24 cellular contexts compared by ENCODE assay signal in the genomic region with DNA sequence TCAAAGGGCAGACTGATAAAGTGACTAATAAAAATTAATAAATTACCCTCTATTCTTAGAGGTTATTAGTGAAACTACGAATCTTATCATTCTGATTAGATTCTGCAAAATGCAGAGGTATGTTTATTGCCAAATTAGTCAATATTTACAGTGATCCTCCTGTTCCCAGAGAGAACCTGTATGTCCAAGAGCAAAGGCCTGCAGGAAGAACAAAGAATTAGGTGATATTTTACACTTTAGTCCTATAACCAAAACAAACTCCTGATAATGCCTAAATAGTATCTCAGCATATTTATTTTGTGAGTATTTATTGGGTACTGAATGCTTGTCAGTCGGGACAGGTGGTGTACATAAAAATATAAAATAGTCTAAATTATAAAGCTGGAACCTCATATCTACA. TPM values are rescaled to one million over a fixed set of nuclear protein-coding genes. Genes with fewer than 3 reads are reported as not detected.
DNase-seq lines count a peak whose midpoint lies in the region; ATAC-seq, FAIRE-seq and TF ChIP-seq lines count a peak whose summit lies in the region.
"Had no signal": no experiment of that assay in that cellular context is flagged by ENCODE, and none has a peak within 500 bp of the region (broad histone marks: within the 10 kb centered on the region; RNA-seq: fewer than 3 reads in every experiment).

No MANE protein-coding gene starts in this region.

- no peaks in the 10 kb centered on the region for H3K9me3 ChIP-seq in right lobe of liver
- no peaks in the 10 kb centered on the region for H3K9me3 ChIP-seq in HepG2 (ENCODE audit: low read length)
- no peaks in the 10 kb centered on the region for H3K9me3 ChIP-seq in esophagus squamous epithelium
- H3K9me3 ChIP-seq: BE2C, BLaER1 had no signal

- no peak for TF ChIP-seq EP300 in HepG2 (IDR thresholded peaks at IDR 0.05; ENCODE audit: low read depth in 2 of 2, low read length in 2 of 2)
- no peak for TF ChIP-seq EP300 in HepG2 (CRISPR knock-in tag; IDR thresholded peaks at IDR 0.05; ENCODE audit: borderline replicate concordance)

- no peak for FAIRE-seq in HepG2 (lab: Jason Lieb, UNC)
- FAIRE-seq: A204.1, GM12878, GM12892, GM18507 had no signal

- H3K79me2 ChIP-seq in HepG2 (ENCODE audit: insufficient read depth, low read length): no peaks in the 10 kb centered on the region

- CTCF ChIA-PET in HepG2 (lab: Yijun Ruan, JAX; ENCODE audit: low intra/inter-chr PET ratio, low total read pairs): no interaction called here

- no peak overlapping the region for H3K27ac ChIP-seq in right lobe of liver
- H3K27ac ChIP-seq in HepG2 (ENCODE audit: extremely low read length, insufficient read depth, low read length): no peak overlapping the region
- peak overlapping the region; percentile 71 for H3K27ac ChIP-seq in VCaP
- H3K27ac ChIP-seq in esophagus squamous epithelium: no peak overlapping the region
- H3K27ac ChIP-seq: BLaER1 had no signal

- in situ Hi-C loops in HepG2 (cut with HindIII; ENCODE audit: extremely low pct_ligation_motif_present, low pct_unique_long_range_greater_than_20kb): no loop called here

- TF ChIP-seq CTCF in right lobe of liver (IDR thresholded peaks at IDR 0.05) (no peak), HepG2 (CRISPR knock-in tag; IDR thresholded peaks at IDR 0.05) (no peak), VCaP (conservative IDR thresholded peaks at IDR 0.05) (no peak), esophagus squamous epithelium (IDR thresholded peaks at IDR 0.05) (no peak)

- no peak overlapping the region for H3K9ac ChIP-seq in HepG2 (ENCODE audit: insufficient read depth, low read depth, low read length)
- H3K9ac ChIP-seq: BLaER1 had no signal

- H3K4me3 ChIP-seq in right lobe of liver (no peak overlapping the region), HepG2 (replicated peaks in 1 of 3; ENCODE audit: insufficient read depth in 1 of 3, low read depth in 2 of 3, low read length in 3 of 3) (no peak overlapping the region), esophagus squamous epithelium (no peak overlapping the region)
- H3K4me3 ChIP-seq: BLaER1, GM12878 had no signal

- H2AFZ ChIP-seq in HepG2 (ENCODE audit: low read length): no peak overlapping the region

- TF ChIP-seq RAD21 in HepG2 (CRISPR knock-in tag; IDR thresholded peaks at IDR 0.05): no peak

- H4K20me1 ChIP-seq in HepG2 (ENCODE audit: insufficient read depth, low read length): no peaks in the 10 kb centered on the region
- H4K20me1 ChIP-seq: BLaER1 had no signal

- H3K27me3 ChIP-seq in right lobe of liver: no peaks in the 10 kb centered on the region
- H3K27me3 ChIP-seq in HepG2 (ENCODE audit: control insufficient read depth in 1 of 2, insufficient read depth in 2 of 2, low read length in 2 of 2): no peaks in the 10 kb centered on the region
- H3K27me3 ChIP-seq in esophagus squamous epithelium: no peaks in the 10 kb centered on the region
- H3K27me3 ChIP-seq: BE2C, BLaER1 had no signal

- intact Hi-C loops in right lobe of liver (cut with DNase I) (no loop called here), HepG2 (cut with micrococcal nuclease; ENCODE audit: unreplicated experiment) (no loop called here), esophagus squamous epithelium (cut with DNase I) (no loop called here)

- POLR2A ChIA-PET in HepG2 (lab: Yijun Ruan, JAX): no interaction called here

- H3K4me2 ChIP-seq in HepG2 (ENCODE audit: low read depth, low read length): no peak overlapping the region
- H3K4me2 ChIP-seq: BLaER1 had no signal

- H3K4me1 ChIP-seq in right lobe of liver: peaks cover 0 to 8% (median 0%) of the 10 kb centered on the region in 4 donors
- H3K4me1 ChIP-seq in HepG2 (ENCODE audit: insufficient read depth, low read length): peaks cover 25% of the 10 kb centered on the region
- no peaks in the 10 kb centered on the region for H3K4me1 ChIP-seq in esophagus squamous epithelium
- H3K4me1 ChIP-seq: BLaER1 had no signal

- no peak for TF ChIP-seq POLR2A in right lobe of liver (IDR thresholded peaks at IDR 0.05)
- TF ChIP-seq POLR2A in HepG2 (IDR thresholded peaks at IDR 0.05; ENCODE audit: insufficient read depth in 1 of 2, low read depth in 2 of 2, low read length in 2 of 2): no peak
- TF ChIP-seq POLR2A in esophagus squamous epithelium (IDR thresholded peaks at IDR 0.05): no peak

- WGBS in right lobe of liver (ENCODE audit: insufficient coverage, low coverage, low lambda C conversion rate, missing lambda C conversion rate): 20% methylated on average over 2 of the region's 2 CpGs
- WGBS in HepG2 (ENCODE audit: low lambda C conversion rate): 24% methylated on average over 2 of the region's 2 CpGs
- WGBS in esophagus squamous epithelium, 2 donors: 84 to 89% methylated on average over 2 of the region's 2 CpGs

- ATAC-seq in right lobe of liver (peak; percentile 51 to 82 (median 60)), HepG2 (no peak), left lobe of liver (peak; percentile 49), HG03045 (IDR thresholded peaks at IDR 0.05; ENCODE audit: unreplicated experiment) (no peak)
- ATAC-seq: GM12878 had no signal

- no TSS peak for BruUV-seq in HepG2 (replicated peaks; lab: Mats Ljungman, UMichigan)

- H3K36me3 ChIP-seq in right lobe of liver: no peaks in the 10 kb centered on the region
- H3K36me3 ChIP-seq in HepG2 (replicated peaks in 1 of 2; ENCODE audit: control insufficient read depth in 1 of 2, insufficient read depth in 2 of 2, low read length in 2 of 2): no peaks in the 10 kb centered on the region
- H3K36me3 ChIP-seq in esophagus squamous epithelium: no peaks in the 10 kb centered on the region
- H3K36me3 ChIP-seq: BE2C, BLaER1 had no signal

- DNase-seq in right lobe of liver (no peak), HepG2 (ENCODE audit: low spot score) (no peak), left lobe of liver (ENCODE audit: low spot score) (no peak), T-helper 1 cell (no peak), esophagus squamous epithelium (lab: John Stamatoyannopoulos, UW) (no peak)
- DNase-seq: 8988T; ACHN; BE2C; C1 segment of cervical spinal cord; CD4-positive, alpha-beta memory T cell; CD4-positive, CD25-positive, alpha-beta regulatory T cell; CD8-positive, alpha-beta memory T cell; COR-L47; DMS 273 treated with DMSO at 0.1 percent for 48 hours; DND-41; EL; GDM1 had no signal

TF ChIP-seq in HepG2, 621 proteins besides CTCF, POLR2A, EP300 and RAD21:
- TF ChIP-seq ZNF205 (CRISPR knock-in tag; IDR thresholded peaks at IDR 0.05) (no peak), ZNF737 (CRISPR knock-in tag; IDR thresholded peaks at IDR 0.05; ENCODE audit: borderline replicate concordance) (no peak), SRY (CRISPR knock-in tag; IDR thresholded peaks at IDR 0.05) (no peak), ZNF674 (CRISPR knock-in tag; IDR thresholded peaks at IDR 0.05; ENCODE audit: low read depth) (no peak)

RNA-seq across cellular contexts. Expression of a gene that starts 58.0 kb away (rescaled TPM):
- 10 to 100 TPM; 28.3 to 82.5 (median 51.7) TPM for total RNA-seq in right lobe of liver
- total RNA-seq in HepG2 (2016; rRNA removed; fragmentation: Illumina TruSeq; extraction: Trizol): 1.2 and 1.6 TPM in 2 replicates
- 0.71 and 1.4 TPM in 2 replicates for total RNA-seq in HepG2 (2016; cell fraction: cytosol; rRNA removed; fragmentation: Illumina TruSeq; extraction: Trizol; ENCODE audit: low read depth)
- total RNA-seq in HepG2 (2016; cell fraction: insoluble cytoplasmic fraction; rRNA removed; fragmentation: Illumina TruSeq; extraction: Trizol): 1.1 and 1.3 TPM in 2 replicates
- total RNA-seq in HepG2 (2016; cell fraction: membrane; rRNA removed; fragmentation: Illumina TruSeq; extraction: Trizol): 0.65 and 1.0 TPM in 2 replicates
- total RNA-seq in HepG2 (2016; cell fraction: nucleus; rRNA removed; fragmentation: Illumina TruSeq; extraction: Trizol): 2.6 and 3.1 TPM in 2 replicates
- polyA plus RNA-seq in HepG2 (2011; rRNA removed): 35.1 and 36.2 TPM in 2 replicates
- polyA plus RNA-seq in HepG2 (2011; cell fraction: cytosol; rRNA removed): 18.9 and 26.8 TPM in 2 replicates
- 61.6 and 61.9 TPM in 2 replicates for polyA plus RNA-seq in HepG2 (2011; cell fraction: nucleus; rRNA removed)
- 38.3 and 45.6 TPM in 2 replicates for polyA plus RNA-seq in HepG2 (2012)
- polyA plus RNA-seq in HepG2 (2016; cell fraction: cytosol; fragmentation: Illumina TruSeq; extraction: Trizol; ENCODE audit: low read depth): 0.19 and 0.20 TPM in 2 replicates
- polyA plus RNA-seq in HepG2 (2016; cell fraction: insoluble cytoplasmic fraction; fragmentation: Illumina TruSeq; extraction: Trizol; ENCODE audit: low read depth): 1.0 and 1.2 TPM in 2 replicates
- 0.33 and 0.39 TPM in 2 replicates for polyA plus RNA-seq in HepG2 (2016; cell fraction: membrane; fragmentation: Illumina TruSeq; extraction: Trizol; ENCODE audit: low read depth)
- polyA plus RNA-seq in HepG2 (2016; cell fraction: nucleus; fragmentation: Illumina TruSeq; extraction: Trizol; ENCODE audit: insufficient read depth, low read depth): 1.3 and 1.8 TPM in 2 replicates
- 22.1 and 78.9 TPM in 2 replicates for polyA minus RNA-seq in HepG2 (2011; rRNA and poly(A)+ RNA removed; ENCODE audit: low replicate concordance)
- polyA minus RNA-seq in HepG2 (2011; cell fraction: cytosol; rRNA and poly(A)+ RNA removed): 20.6 and 29.7 TPM in 2 replicates
- polyA minus RNA-seq in HepG2 (2011; cell fraction: nucleus; rRNA and poly(A)+ RNA removed): 290 and 300 TPM in 2 replicates
- total RNA-seq in left lobe of liver: 70.2 TPM
- total RNA-seq in esophagus squamous epithelium: 10 to 100 TPM in 2 of 4 donors, 1 to 10 TPM in 2; 5.2 to 19.1 (median 8.2) TPM

Comparison
In these comparisons a context has a peak if more than half of its experiments do, and no peak if none do; other contexts are left out.
1. ATAC-seq: peak in right lobe of liver (4 of 4) and left lobe of liver (single experiment); none in HepG2 (single experiment) and HG03045 (single experiment).